ENCODE assay signal across 10 cellular contexts in the genomic region with DNA sequence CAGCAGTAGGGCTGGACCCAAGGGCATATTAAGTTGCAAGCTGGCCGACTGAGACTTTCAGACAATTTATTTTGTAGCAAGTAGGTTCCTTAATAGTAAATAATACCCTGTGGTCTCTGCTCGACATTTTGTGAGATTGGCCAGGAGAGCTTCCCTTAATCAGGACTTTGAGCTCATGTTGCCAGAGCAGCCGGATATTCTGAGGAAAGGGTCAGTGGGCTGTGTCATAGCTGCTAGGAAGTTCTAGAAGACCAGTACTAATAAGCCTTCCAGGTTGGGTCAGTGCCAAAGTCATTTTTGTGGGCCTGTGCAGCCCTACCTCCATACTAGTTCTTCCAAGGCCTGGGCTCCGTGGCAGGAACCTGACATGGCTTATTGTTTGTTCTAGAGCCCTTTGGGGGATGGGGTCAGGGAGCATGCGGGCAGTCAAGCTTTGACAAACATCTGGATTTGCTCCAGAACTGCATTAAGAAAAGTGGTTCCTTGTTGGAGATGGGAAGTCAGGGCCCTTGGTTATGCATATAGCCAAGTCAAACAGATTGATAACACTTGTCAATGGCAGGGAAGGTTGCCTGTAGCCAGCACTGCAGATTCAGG. TPM values are rescaled to one million over a fixed set of nuclear protein-coding genes. Genes with fewer than 3 reads are reported as not detected.
DNase-seq lines count a peak whose midpoint lies in the region; ATAC-seq, FAIRE-seq and TF ChIP-seq lines count a peak whose summit lies in the region.
"Had no signal": no experiment of that assay in that cellular context is flagged by ENCODE, and none has a peak within 500 bp of the region (broad histone marks: within the 10 kb centered on the region; RNA-seq: fewer than 3 reads in every experiment).

No MANE protein-coding gene starts in this region.

- TF ChIP-seq CTCF in A673 (conservative IDR thresholded peaks at IDR 0.05; ENCODE audit: low read depth, low read length) (no peak), gastroesophageal sphincter (IDR thresholded peaks at IDR 0.05) (no peak), neural crest cell (conservative IDR thresholded peaks at IDR 0.05) (no peak), OCI-LY7 (conservative IDR thresholded peaks at IDR 0.05; ENCODE audit: low read length) (no peak)

- H3K27me3 Mint-ChIP-seq in neural crest cell (ENCODE audit: low read depth), result no peaks in the 10 kb centered on the region
- H3K27me3 Mint-ChIP-seq in activated CD4-positive, alpha-beta T cell treated with anti-CD3 and anti-CD28 coated beads for 36 hours, result no peaks in the 10 kb centered on the region

- TF ChIP-seq EP300 in gastroesophageal sphincter (IDR thresholded peaks at IDR 0.05), result no peak

- H3K4me2 ChIP-seq in OCI-LY7 (ENCODE audit: low read length), result no peak overlapping the region

- peaks cover 82% of the 10 kb centered on the region for H3K79me2 ChIP-seq in OCI-LY7 (ENCODE audit: insufficient read depth, low read depth, low read length)

- H3K27ac ChIP-seq in A673 (ENCODE audit: low read depth, low read length, poor library complexity, severe bottlenecking), result peak overlapping the region; percentile 2
- peak overlapping the region in 3 of 4 donors; percentile 40 to 60 (median 59) for H3K27ac ChIP-seq in gastroesophageal sphincter
- no peak overlapping the region for H3K27ac ChIP-seq in OCI-LY7 (ENCODE audit: low read depth, low read length, poor library complexity, severe bottlenecking)

- H3K4me1 Mint-ChIP-seq in neural crest cell, result peaks cover 45% of the 10 kb centered on the region
- peaks cover 78% of the 10 kb centered on the region for H3K4me1 Mint-ChIP-seq in activated CD4-positive, alpha-beta T cell treated with anti-CD3 and anti-CD28 coated beads for 36 hours

- ATAC-seq in gastroesophageal sphincter, result peak; percentile 33
- no peak for ATAC-seq in activated CD4-positive, alpha-beta T cell treated with anti-CD3 and anti-CD28 coated beads for 36 hours

- H2AFZ ChIP-seq in OCI-LY7 (ENCODE audit: low read length), result no peak overlapping the region

- peaks cover 16% of the 10 kb centered on the region for H3K4me1 ChIP-seq in A673 (ENCODE audit: insufficient read depth, low read length, poor library complexity, severe bottlenecking)
- peaks cover 7 to 97% (median 57%) of the 10 kb centered on the region in 3 donors for H3K4me1 ChIP-seq in gastroesophageal sphincter
- peaks cover 23% of the 10 kb centered on the region for H3K4me1 ChIP-seq in OCI-LY7 (ENCODE audit: insufficient read depth, low read length, poor library complexity, severe bottlenecking)
- H3K4me1 ChIP-seq: BE2C had no signal

- WGBS in gastroesophageal sphincter (ENCODE audit: low coverage in 1 of 2), 2 donors, result 12 to 18% methylated on average over 2 to 3 of the region's 5 CpGs

- peaks cover 12% of the 10 kb centered on the region for H3K36me3 Mint-ChIP-seq in neural crest cell (ENCODE audit: low read depth)
- H3K36me3 Mint-ChIP-seq in activated CD4-positive, alpha-beta T cell treated with anti-CD3 and anti-CD28 coated beads for 36 hours (ENCODE audit: low read depth), result peaks cover 71% of the 10 kb centered on the region

- no peaks in the 10 kb centered on the region for H3K9me3 ChIP-seq in A673 (ENCODE audit: low read depth, low read length, poor library complexity, severe bottlenecking)
- no peaks in the 10 kb centered on the region for H3K9me3 ChIP-seq in gastroesophageal sphincter
- H3K9me3 ChIP-seq in OCI-LY7 (ENCODE audit: low read length), result no peaks in the 10 kb centered on the region
- H3K9me3 ChIP-seq: BE2C had no signal

- CTCF ChIA-PET in A673 (lab: Charles Lee) (interaction anchor here (0.6 to 0.7 kb wide), 2 partner anchors 21 to 157 kb away, joined by 3 read pairs; no protein-coding TSS in a partner anchor), OCI-LY7 (lab: Charles Lee; ENCODE audit: unreplicated experiment) (no interaction called here)
- CTCF ChIA-PET in activated CD4-positive, alpha-beta T cell treated with anti-CD3 and anti-CD28 coated beads for 36 hours (lab: Charles Lee), result interaction anchor here (0.6 kb wide), 1 partner anchor 103 kb away, joined by 3 read pairs; no protein-coding TSS in a partner anchor

- DNase-seq in A673 (ENCODE audit: low spot score) (no peak), neural crest cell (ENCODE audit: low read depth, low spot score) (no peak), urothelium cell line (ENCODE audit: low spot score) (no peak), cortex of kidney (lab: John Stamatoyannopoulos, UW) (no peak), OCI-LY7 (ENCODE audit: low spot score) (no peak)
- DNase-seq in activated CD4-positive, alpha-beta T cell treated with anti-CD3 and anti-CD28 coated beads for 36 hours, result no peak

- H3K27me3 ChIP-seq in A673 (replicated peaks; ENCODE audit: insufficient read depth, low read depth, low read length, poor library complexity) (no peaks in the 10 kb centered on the region), gastroesophageal sphincter (no peaks in the 10 kb centered on the region)
- H3K27me3 ChIP-seq: BE2C had no signal

- no peak for TF ChIP-seq POLR2A in gastroesophageal sphincter (IDR thresholded peaks at IDR 0.05)

- H3K36me3 ChIP-seq in A673 (ENCODE audit: insufficient read depth, low read length, poor library complexity, severe bottlenecking), result peaks cover 38% of the 10 kb centered on the region
- H3K36me3 ChIP-seq in gastroesophageal sphincter, result peaks cover 0 to 26% of the 10 kb centered on the region in 2 donors
- peaks cover 94% of the 10 kb centered on the region for H3K36me3 ChIP-seq in OCI-LY7 (ENCODE audit: insufficient read depth, low read length)

- POLR2A ChIA-PET in A673 (lab: Charles Lee; ENCODE audit: low non-redundant PET) (no interaction called here), OCI-LY7 (lab: Charles Lee) (interaction anchor here (0.6 kb wide), 2 partner anchors 11 to 145 kb away, joined by 4 to 9 read pairs; no protein-coding TSS in a partner anchor)
- POLR2A ChIA-PET in activated CD4-positive, alpha-beta T cell treated with anti-CD3 and anti-CD28 coated beads for 36 hours (lab: Charles Lee), result no interaction called here

- H3K9me3 Mint-ChIP-seq in neural crest cell, result no peaks in the 10 kb centered on the region
- no peaks in the 10 kb centered on the region for H3K9me3 Mint-ChIP-seq in activated CD4-positive, alpha-beta T cell treated with anti-CD3 and anti-CD28 coated beads for 36 hours (ENCODE audit: low read depth)

- peak overlapping the region; percentile 3 for H3K4me3 Mint-ChIP-seq in neural crest cell
- H3K4me3 Mint-ChIP-seq in activated CD4-positive, alpha-beta T cell treated with anti-CD3 and anti-CD28 coated beads for 36 hours, result no peak overlapping the region

- no peaks in the 10 kb centered on the region for H3K9me2 ChIP-seq in OCI-LY7 (ENCODE audit: insufficient read depth, low read length)

- H3K27ac Mint-ChIP-seq in neural crest cell (ENCODE audit: unreplicated experiment), result peak overlapping the region; percentile 20
- no peak overlapping the region for H3K27ac Mint-ChIP-seq in activated CD4-positive, alpha-beta T cell treated with anti-CD3 and anti-CD28 coated beads for 36 hours

- intact Hi-C loops in A673 (cut with micrococcal nuclease; ENCODE audit: unreplicated experiment), result no loop called here
- intact Hi-C loops in activated CD4-positive, alpha-beta T cell treated with anti-CD3 and anti-CD28 coated beads for 36 hours (cut with DNase I, micrococcal nuclease), result no loop called here
- intact Hi-C loops in OCI-LY7 (cut with micrococcal nuclease; ENCODE audit: unreplicated experiment), result no loop called here

- FAIRE-seq in urothelium cell line (lab: Jason Lieb, UNC), result no peak
- FAIRE-seq: GM18507 had no signal

- BruUV-seq in A673 (replicated peaks; lab: Mats Ljungman, UMichigan) (no TSS peak), OCI-LY7 (replicated peaks; lab: Mats Ljungman, UMichigan) (no TSS peak)

- peaks cover 29% of the 10 kb centered on the region for H4K20me1 ChIP-seq in OCI-LY7 (ENCODE audit: insufficient read depth, low read length)

- H3K4me3 ChIP-seq in A673 (ENCODE audit: low read depth, low read length, poor library complexity, severe bottlenecking) (no peak overlapping the region), gastroesophageal sphincter (peak overlapping the region in 1 of 2 donors; percentile 3), OCI-LY7 (ENCODE audit: low read depth, low read length, poor library complexity, severe bottlenecking) (no peak overlapping the region)

TF ChIP-seq in PFSK-1, 5 proteins besides CTCF, POLR2A, EP300 and RAD21 (continues in another document):
- TF ChIP-seq TAF1 (IDR thresholded peaks at IDR 0.05; ENCODE audit: borderline replicate concordance, insufficient read depth, low read length), result no peak
- 0 out of 2 replicates have a peak, but pooled peaks have one; percentile 73 for TF ChIP-seq SIN3A (IDR thresholded peaks at IDR 0.05; ENCODE audit: borderline replicate concordance, insufficient read depth, low read length)

RNA-seq across cellular contexts. Expression of a gene that starts 7.5 kb away (rescaled TPM):
- total RNA-seq in A673 (2021), result 119 and 124 TPM in 2 replicates
- polyA plus RNA-seq in PFSK-1 (2012; ENCODE audit: insufficient read length, low read depth), result 69.3 TPM
- total RNA-seq in gastroesophageal sphincter, result 100 to 1,000 TPM; 123 to 207 (median 131) TPM
- 104 and 109 TPM in 2 replicates for total RNA-seq in neural crest cell
- total RNA-seq in activated CD4-positive, alpha-beta T cell treated with anti-CD3 and anti-CD28 coated beads for 36 hours, result 100 to 1,000 TPM; 163 to 168 TPM
- total RNA-seq in OCI-LY7 (2014; rRNA removed; shearing (Covaris generic)), result 99.3 and 100 TPM in 2 replicates
- total RNA-seq in OCI-LY7 (2022), result 120 and 125 TPM in 2 replicates

RNA-seq across cellular contexts. Expression of a gene that starts 34.3 kb away (rescaled TPM):
- 30.2 and 39.8 TPM in 2 replicates for total RNA-seq in A673 (2021)
- 49.6 TPM for polyA plus RNA-seq in PFSK-1 (2012; ENCODE audit: insufficient read length, low read depth)
- total RNA-seq in gastroesophageal sphincter, result 10 to 100 TPM; 16.7 to 31.7 (median 22.1) TPM
- total RNA-seq in neural crest cell, result 93.3 and 99.3 TPM in 2 replicates
- 10 to 100 TPM; 17.5 to 18.4 TPM for total RNA-seq in activated CD4-positive, alpha-beta T cell treated with anti-CD3 and anti-CD28 coated beads for 36 hours
- 11.9 and 14.1 TPM in 2 replicates for total RNA-seq in OCI-LY7 (2014; rRNA removed; shearing (Covaris generic))
- 19.9 and 20.8 TPM in 2 replicates for total RNA-seq in OCI-LY7 (2022)
